In the genomic region with DNA sequence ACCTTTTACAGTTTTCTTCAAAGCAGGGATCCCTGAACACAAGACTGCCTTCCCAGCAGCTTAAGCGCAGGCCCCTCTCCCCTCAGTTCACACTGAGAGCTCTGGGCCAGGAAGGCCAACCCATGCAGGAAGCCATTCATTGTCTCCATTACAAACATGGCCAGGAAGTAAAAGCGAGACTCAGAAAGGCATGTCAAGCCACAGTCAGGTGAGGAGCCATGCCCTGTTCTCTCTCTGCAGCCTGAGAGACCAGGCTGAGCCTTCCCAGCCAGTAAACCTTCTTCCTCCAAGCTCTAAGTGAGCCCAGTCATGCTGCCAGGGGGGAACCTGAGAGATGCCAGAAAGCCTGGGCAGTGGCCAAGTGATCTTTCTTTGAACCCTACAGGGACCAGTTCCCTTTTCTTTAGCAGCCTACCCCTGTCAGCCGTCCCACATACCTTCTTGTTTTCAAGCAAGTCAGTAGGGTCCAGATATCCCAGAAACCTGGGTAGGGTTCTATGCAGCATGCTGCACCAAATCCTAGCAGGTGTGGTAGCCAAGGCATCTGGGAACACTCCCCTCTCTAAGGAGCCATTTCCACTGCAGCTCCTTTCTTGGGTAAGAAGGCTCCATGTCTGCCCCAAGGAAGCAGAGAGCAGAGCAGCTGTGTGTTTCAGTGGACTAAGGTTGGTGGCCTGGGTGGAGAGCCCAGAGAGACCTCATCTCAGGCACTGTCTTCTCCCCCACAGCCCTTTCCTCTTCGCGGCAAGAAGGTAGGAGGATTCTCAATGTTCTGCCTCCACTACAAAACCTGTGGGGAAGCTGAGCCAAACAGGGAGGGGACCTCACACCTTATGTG, we compare ENCODE assay signal across 1 cellular context.
A peak's percentile ranks its signal among the peaks of the same experiment; 100 is the strongest.
TF ChIP-seq lines count a peak whose summit lies in the region.

No MANE protein-coding gene starts in this region.

TF ChIP-seq in GM12878, 131 proteins besides CTCF, POLR2A, EP300 and RAD21 (continues in another document):
- TF ChIP-seq EZH2 (IDR thresholded peaks at IDR 0.05; ENCODE audit: borderline replicate concordance, control insufficient read depth, low read depth, low read length) (no peak), MYB (IDR thresholded peaks at IDR 0.05; ENCODE audit: borderline replicate concordance, low read depth, low read length) (no peak), YY1 (IDR thresholded peaks at IDR 0.05; ENCODE audit: low read depth, low read length) (peak; percentile 51; the same call in 1 of the 2 replicates), POLR2AphosphoS2 (IDR thresholded peaks at IDR 0.05; ENCODE audit: low read depth, low read length) (0 out of 2 replicates have a peak, but pooled peaks have one; percentile 13), MTA2 (IDR thresholded peaks at IDR 0.05; ENCODE audit: low read depth) (no peak), EED (IDR thresholded peaks at IDR 0.05; ENCODE audit: low read depth) (peak; percentile 23; the same call in 1 of the 2 replicates), GATAD2B (conservative IDR thresholded peaks at IDR 0.05; ENCODE audit: low read depth) (no peak), CREB1 (IDR thresholded peaks at IDR 0.05; ENCODE audit: low read depth) (no peak), FOXM1 (IDR thresholded peaks at IDR 0.05; ENCODE audit: low read depth, low read length) (no peak), BMI1 (IDR thresholded peaks at IDR 0.05; ENCODE audit: borderline replicate concordance) (no peak), ESRRA (IDR thresholded peaks at IDR 0.05; ENCODE audit: low read length) (no peak), SIN3A (IDR thresholded peaks at IDR 0.05; ENCODE audit: low read depth, low read length) (no peak; the same call in 1 of the 2 replicates), NR2F1 (conservative IDR thresholded peaks at IDR 0.05) (peak; percentile 78), WRNIP1 (IDR thresholded peaks at IDR 0.05; ENCODE audit: borderline replicate concordance, low read depth, low read length) (no peak), CBFB (IDR thresholded peaks at IDR 0.05; ENCODE audit: low read depth) (no peak), MXI1 (IDR thresholded peaks at IDR 0.05; ENCODE audit: low read depth, low read length) (peak; percentile 63; the same call in 1 of the 2 replicates), DPF2 (IDR thresholded peaks at IDR 0.05) (peak; percentile 58), IKZF2 (IDR thresholded peaks at IDR 0.05) (0 out of 4 replicates have a peak, but pooled peaks of 1 of the 2 experiments have one; percentile 38), RUNX3 (IDR thresholded peaks at IDR 0.05; ENCODE audit: low read length) (peak; percentile 53; the same call in 1 of the 2 replicates), BRCA1 (IDR thresholded peaks at IDR 0.05; ENCODE audit: low read depth, low read length) (no peak), NFIC (IDR thresholded peaks at IDR 0.05; ENCODE audit: low read depth, low read length) (no peak), SPI1 (IDR thresholded peaks at IDR 0.05; ENCODE audit: borderline replicate concordance, insufficient read depth, low read depth, low read length) (peak; percentile 95), MTA3 (IDR thresholded peaks at IDR 0.05; ENCODE audit: borderline replicate concordance, low read length) (no peak; the same call in 1 of the 2 replicates), TBL1XR1 (IDR thresholded peaks at IDR 0.05; ENCODE audit: low read depth, low read length) (no peak), IKZF1 (conservative IDR thresholded peaks at IDR 0.05) (peak; percentile 18), MEF2B (IDR thresholded peaks at IDR 0.05; ENCODE audit: partially characterized antibody, poor library complexity, severe bottlenecking) (no peak)
- TF ChIP-seq, protein P1, sequence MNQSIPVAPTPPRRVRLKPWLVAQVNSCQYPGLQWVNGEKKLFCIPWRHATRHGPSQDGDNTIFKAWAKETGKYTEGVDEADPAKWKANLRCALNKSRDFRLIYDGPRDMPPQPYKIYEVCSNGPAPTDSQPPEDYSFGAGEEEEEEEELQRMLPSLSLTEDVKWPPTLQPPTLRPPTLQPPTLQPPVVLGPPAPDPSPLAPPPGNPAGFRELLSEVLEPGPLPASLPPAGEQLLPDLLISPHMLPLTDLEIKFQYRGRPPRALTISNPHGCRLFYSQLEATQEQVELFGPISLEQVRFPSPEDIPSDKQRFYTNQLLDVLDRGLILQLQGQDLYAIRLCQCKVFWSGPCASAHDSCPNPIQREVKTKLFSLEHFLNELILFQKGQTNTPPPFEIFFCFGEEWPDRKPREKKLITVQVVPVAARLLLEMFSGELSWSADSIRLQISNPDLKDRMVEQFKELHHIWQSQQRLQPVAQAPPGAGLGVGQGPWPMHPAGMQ (IDR thresholded peaks at IDR 0.05; ENCODE audit: borderline replicate concordance) = no peak
- TF ChIP-seq, protein P2, sequence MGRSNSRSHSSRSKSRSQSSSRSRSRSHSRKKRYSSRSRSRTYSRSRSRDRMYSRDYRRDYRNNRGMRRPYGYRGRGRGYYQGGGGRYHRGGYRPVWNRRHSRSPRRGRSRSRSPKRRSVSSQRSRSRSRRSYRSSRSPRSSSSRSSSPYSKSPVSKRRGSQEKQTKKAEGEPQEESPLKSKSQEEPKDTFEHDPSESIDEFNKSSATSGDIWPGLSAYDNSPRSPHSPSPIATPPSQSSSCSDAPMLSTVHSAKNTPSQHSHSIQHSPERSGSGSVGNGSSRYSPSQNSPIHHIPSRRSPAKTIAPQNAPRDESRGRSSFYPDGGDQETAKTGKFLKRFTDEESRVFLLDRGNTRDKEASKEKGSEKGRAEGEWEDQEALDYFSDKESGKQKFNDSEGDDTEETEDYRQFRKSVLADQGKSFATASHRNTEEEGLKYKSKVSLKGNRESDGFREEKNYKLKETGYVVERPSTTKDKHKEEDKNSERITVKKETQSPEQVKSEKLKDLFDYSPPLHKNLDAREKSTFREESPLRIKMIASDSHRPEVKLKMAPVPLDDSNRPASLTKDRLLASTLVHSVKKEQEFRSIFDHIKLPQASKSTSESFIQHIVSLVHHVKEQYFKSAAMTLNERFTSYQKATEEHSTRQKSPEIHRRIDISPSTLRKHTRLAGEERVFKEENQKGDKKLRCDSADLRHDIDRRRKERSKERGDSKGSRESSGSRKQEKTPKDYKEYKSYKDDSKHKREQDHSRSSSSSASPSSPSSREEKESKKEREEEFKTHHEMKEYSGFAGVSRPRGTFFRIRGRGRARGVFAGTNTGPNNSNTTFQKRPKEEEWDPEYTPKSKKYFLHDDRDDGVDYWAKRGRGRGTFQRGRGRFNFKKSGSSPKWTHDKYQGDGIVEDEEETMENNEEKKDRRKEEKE (IDR thresholded peaks at IDR 0.05) = no peak
- TF ChIP-seq, protein P3, sequence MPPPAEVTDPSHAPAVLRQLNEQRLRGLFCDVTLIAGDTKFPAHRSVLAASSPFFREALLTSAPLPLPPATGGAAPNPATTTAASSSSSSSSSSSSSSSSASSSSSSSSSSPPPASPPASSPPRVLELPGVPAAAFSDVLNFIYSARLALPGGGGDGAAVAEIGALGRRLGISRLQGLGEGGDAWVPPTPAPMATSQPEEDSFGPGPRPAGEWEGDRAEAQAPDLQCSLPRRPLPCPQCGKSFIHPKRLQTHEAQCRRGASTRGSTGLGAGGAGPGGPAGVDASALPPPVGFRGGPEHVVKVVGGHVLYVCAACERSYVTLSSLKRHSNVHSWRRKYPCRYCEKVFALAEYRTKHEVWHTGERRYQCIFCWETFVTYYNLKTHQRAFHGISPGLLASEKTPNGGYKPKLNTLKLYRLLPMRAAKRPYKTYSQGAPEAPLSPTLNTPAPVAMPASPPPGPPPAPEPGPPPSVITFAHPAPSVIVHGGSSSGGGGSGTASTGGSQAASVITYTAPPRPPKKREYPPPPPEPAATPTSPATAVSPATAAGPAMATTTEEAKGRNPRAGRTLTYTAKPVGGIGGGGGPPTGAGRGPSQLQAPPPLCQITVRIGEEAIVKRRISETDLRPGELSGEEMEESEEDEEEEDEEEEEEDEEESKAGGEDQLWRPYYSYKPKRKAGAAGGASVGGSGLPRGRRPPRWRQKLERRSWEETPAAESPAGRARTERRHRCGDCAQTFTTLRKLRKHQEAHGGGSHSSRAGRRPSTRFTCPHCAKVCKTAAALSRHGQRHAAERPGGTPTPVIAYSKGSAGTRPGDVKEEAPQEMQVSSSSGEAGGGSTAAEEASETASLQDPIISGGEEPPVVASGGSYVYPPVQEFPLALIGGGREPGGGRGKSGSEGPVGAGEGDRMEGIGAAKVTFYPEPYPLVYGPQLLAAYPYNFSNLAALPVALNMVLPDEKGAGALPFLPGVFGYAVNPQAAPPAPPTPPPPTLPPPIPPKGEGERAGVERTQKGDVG (CRISPR knock-in tag; IDR thresholded peaks at IDR 0.05) = no peak
- TF ChIP-seq, protein P4, sequence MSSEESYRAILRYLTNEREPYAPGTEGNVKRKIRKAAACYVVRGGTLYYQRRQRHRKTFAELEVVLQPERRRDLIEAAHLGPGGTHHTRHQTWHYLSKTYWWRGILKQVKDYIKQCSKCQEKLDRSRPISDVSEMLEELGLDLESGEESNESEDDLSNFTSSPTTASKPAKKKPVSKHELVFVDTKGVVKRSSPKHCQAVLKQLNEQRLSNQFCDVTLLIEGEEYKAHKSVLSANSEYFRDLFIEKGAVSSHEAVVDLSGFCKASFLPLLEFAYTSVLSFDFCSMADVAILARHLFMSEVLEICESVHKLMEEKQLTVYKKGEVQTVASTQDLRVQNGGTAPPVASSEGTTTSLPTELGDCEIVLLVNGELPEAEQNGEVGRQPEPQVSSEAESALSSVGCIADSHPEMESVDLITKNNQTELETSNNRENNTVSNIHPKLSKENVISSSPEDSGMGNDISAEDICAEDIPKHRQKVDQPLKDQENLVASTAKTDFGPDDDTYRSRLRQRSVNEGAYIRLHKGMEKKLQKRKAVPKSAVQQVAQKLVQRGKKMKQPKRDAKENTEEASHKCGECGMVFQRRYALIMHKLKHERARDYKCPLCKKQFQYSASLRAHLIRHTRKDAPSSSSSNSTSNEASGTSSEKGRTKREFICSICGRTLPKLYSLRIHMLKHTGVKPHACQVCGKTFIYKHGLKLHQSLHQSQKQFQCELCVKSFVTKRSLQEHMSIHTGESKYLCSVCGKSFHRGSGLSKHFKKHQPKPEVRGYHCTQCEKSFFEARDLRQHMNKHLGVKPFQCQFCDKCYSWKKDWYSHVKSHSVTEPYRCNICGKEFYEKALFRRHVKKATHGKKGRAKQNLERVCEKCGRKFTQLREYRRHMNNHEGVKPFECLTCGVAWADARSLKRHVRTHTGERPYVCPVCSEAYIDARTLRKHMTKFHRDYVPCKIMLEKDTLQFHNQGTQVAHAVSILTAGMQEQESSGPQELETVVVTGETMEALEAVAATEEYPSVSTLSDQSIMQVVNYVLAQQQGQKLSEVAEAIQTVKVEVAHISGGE (CRISPR knock-in tag; IDR thresholded peaks at IDR 0.05) = no peak
- TF ChIP-seq, protein P5, sequence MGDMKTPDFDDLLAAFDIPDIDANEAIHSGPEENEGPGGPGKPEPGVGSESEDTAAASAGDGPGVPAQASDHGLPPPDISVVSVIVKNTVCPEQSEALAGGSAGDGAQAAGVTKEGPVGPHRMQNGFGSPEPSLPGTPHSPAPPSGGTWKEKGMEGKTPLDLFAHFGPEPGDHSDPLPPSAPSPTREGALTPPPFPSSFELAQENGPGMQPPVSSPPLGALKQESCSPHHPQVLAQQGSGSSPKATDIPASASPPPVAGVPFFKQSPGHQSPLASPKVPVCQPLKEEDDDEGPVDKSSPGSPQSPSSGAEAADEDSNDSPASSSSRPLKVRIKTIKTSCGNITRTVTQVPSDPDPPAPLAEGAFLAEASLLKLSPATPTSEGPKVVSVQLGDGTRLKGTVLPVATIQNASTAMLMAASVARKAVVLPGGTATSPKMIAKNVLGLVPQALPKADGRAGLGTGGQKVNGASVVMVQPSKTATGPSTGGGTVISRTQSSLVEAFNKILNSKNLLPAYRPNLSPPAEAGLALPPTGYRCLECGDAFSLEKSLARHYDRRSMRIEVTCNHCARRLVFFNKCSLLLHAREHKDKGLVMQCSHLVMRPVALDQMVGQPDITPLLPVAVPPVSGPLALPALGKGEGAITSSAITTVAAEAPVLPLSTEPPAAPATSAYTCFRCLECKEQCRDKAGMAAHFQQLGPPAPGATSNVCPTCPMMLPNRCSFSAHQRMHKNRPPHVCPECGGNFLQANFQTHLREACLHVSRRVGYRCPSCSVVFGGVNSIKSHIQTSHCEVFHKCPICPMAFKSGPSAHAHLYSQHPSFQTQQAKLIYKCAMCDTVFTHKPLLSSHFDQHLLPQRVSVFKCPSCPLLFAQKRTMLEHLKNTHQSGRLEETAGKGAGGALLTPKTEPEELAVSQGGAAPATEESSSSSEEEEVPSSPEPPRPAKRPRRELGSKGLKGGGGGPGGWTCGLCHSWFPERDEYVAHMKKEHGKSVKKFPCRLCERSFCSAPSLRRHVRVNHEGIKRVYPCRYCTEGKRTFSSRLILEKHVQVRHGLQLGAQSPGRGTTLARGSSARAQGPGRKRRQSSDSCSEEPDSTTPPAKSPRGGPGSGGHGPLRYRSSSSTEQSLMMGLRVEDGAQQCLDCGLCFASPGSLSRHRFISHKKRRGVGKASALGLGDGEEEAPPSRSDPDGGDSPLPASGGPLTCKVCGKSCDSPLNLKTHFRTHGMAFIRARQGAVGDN (IDR thresholded peaks at IDR 0.05) = peak; percentile 79
- TF ChIP-seq, protein P6, sequence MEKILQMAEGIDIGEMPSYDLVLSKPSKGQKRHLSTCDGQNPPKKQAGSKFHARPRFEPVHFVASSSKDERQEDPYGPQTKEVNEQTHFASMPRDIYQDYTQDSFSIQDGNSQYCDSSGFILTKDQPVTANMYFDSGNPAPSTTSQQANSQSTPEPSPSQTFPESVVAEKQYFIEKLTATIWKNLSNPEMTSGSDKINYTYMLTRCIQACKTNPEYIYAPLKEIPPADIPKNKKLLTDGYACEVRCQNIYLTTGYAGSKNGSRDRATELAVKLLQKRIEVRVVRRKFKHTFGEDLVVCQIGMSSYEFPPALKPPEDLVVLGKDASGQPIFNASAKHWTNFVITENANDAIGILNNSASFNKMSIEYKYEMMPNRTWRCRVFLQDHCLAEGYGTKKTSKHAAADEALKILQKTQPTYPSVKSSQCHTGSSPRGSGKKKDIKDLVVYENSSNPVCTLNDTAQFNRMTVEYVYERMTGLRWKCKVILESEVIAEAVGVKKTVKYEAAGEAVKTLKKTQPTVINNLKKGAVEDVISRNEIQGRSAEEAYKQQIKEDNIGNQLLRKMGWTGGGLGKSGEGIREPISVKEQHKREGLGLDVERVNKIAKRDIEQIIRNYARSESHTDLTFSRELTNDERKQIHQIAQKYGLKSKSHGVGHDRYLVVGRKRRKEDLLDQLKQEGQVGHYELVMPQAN (conservative IDR thresholded peaks at IDR 0.05) = 0 out of 2 replicates have a peak, but pooled peaks have one; percentile 9
- TF ChIP-seq, protein P7, sequence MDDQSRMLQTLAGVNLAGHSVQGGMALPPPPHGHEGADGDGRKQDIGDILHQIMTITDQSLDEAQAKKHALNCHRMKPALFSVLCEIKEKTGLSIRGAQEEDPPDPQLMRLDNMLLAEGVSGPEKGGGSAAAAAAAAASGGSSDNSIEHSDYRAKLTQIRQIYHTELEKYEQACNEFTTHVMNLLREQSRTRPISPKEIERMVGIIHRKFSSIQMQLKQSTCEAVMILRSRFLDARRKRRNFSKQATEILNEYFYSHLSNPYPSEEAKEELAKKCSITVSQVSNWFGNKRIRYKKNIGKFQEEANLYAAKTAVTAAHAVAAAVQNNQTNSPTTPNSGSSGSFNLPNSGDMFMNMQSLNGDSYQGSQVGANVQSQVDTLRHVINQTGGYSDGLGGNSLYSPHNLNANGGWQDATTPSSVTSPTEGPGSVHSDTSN (IDR thresholded peaks at IDR 0.05; ENCODE audit: insufficient replicate concordance, low read depth, low read length) = no peak
- TF ChIP-seq, protein P8, sequence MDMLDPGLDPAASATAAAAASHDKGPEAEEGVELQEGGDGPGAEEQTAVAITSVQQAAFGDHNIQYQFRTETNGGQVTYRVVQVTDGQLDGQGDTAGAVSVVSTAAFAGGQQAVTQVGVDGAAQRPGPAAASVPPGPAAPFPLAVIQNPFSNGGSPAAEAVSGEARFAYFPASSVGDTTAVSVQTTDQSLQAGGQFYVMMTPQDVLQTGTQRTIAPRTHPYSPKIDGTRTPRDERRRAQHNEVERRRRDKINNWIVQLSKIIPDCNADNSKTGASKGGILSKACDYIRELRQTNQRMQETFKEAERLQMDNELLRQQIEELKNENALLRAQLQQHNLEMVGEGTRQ (IDR thresholded peaks at IDR 0.05; ENCODE audit: borderline replicate concordance, low read depth, low read length) = no peak
